ENCODE assay signal across 10 cellular contexts in genomic region chr3:32146669-32147315, GRCh38. TPM values are rescaled to one million over a fixed set of nuclear protein-coding genes. Genes with fewer than 3 reads are reported as not detected.
DNase-seq lines count a peak whose midpoint lies in the region; ATAC-seq and TF ChIP-seq lines count a peak whose summit lies in the region.
"Had no signal": no experiment of that assay in that cellular context is flagged by ENCODE, and none has a peak within 500 bp of the region (broad histone marks: within the 10 kb centered on the region; RNA-seq: fewer than 3 reads in every experiment).

No MANE protein-coding gene starts in this region.

- H3K27ac ChIP-seq in caudate nucleus (ENCODE audit: low read depth, low read length), result peak overlapping the region; percentile 52
- no peak overlapping the region for H3K27ac ChIP-seq in trophoblast cell (ENCODE audit: low read depth, low read length)
- H3K27ac ChIP-seq: KMS-11 had no signal

- peaks cover 2% of the 10 kb centered on the region for H3K79me1 ChIP-seq in trophoblast cell (ENCODE audit: low read length)

- TF ChIP-seq POLR2A in NB4 (IDR thresholded peaks at IDR 0.05; ENCODE audit: extremely low read depth, insufficient read length), result no peak

- H2BK120ac ChIP-seq in trophoblast cell (ENCODE audit: insufficient read depth, low read length, poor library complexity), result no peak overlapping the region

- no peak overlapping the region for H2AK5ac ChIP-seq in trophoblast cell (ENCODE audit: low read length)

- no peak overlapping the region for H3K4me2 ChIP-seq in trophoblast cell (ENCODE audit: low read length)
- H3K4me2 ChIP-seq: KMS-11 had no signal

- H3K14ac ChIP-seq in trophoblast cell (ENCODE audit: low read length), result no peak overlapping the region

- no peaks in the 10 kb centered on the region for H3K36me3 ChIP-seq in trophoblast cell (ENCODE audit: control insufficient read depth in 1 of 2, insufficient read depth in 2 of 2, low read length in 2 of 2)

- no peaks in the 10 kb centered on the region for H3K27me3 ChIP-seq in trophoblast cell (ENCODE audit: insufficient read depth, low read length)

- H4K8ac ChIP-seq in trophoblast cell (ENCODE audit: low read depth, low read length), result peak overlapping the region; percentile 83

- H2BK12ac ChIP-seq in trophoblast cell (ENCODE audit: low read length), result peak overlapping the region; percentile 38

- H3K4me1 ChIP-seq in trophoblast cell (ENCODE audit: control insufficient read depth in 1 of 2, insufficient read depth in 2 of 2, low read length in 2 of 2), result peaks cover 6 to 13% of the 10 kb centered on the region in 2 experiments

- H4K91ac ChIP-seq in trophoblast cell (ENCODE audit: low read depth, low read length), result no peak overlapping the region

- intact Hi-C loops in left colon (cut with DNase I, micrococcal nuclease), result no loop called here

- H3K79me2 ChIP-seq in trophoblast cell (ENCODE audit: control insufficient read depth, insufficient read depth, low read length, poor library complexity), result no peaks in the 10 kb centered on the region

- H3K9me3 ChIP-seq in trophoblast cell (ENCODE audit: insufficient read depth, low read depth, low read length), result no peaks in the 10 kb centered on the region

- DNase-seq in NB4 (ENCODE audit: low read depth) (peak; percentile 73), caudate nucleus (lab: John Stamatoyannopoulos, UW) (peak in 33 of 61 donors; percentile 2 to 59 (median 16)), trophoblast cell (peak; percentile 49 to 96), left colon (no peak), GOT3 (lab: John Stamatoyannopoulos, UW) (no peak)
- DNase-seq: NCI-H524 had no signal

- H2BK5ac ChIP-seq in trophoblast cell (ENCODE audit: low read depth, low read length, poor library complexity), result no peak overlapping the region

- no peak overlapping the region for H3K4me3 ChIP-seq in NB4 (ENCODE audit: low read depth, low read length)
- no peak overlapping the region for H3K4me3 ChIP-seq in trophoblast cell (ENCODE audit: low read depth, low read length)

- H4K12ac ChIP-seq in trophoblast cell (ENCODE audit: low read depth, low read length), result no peak overlapping the region

- no CpG with 5 or more reads among the region's 7 CpGs for WGBS in trophoblast cell (ENCODE audit: extremely low coverage, insufficient coverage, insufficient read length)

- ATAC-seq in GM18502 (IDR thresholded peaks at IDR 0.05; ENCODE audit: poor library complexity, unreplicated experiment) (peak; percentile 61), HG03025 (IDR thresholded peaks at IDR 0.05; ENCODE audit: low FRiP score, unreplicated experiment) (no peak), left colon (no peak), HG03354 (IDR thresholded peaks at IDR 0.05; ENCODE audit: poor library complexity, severe bottlenecking, unreplicated experiment) (no peak)

- no peak overlapping the region for H3K4ac ChIP-seq in trophoblast cell (ENCODE audit: low read depth, low read length)

- H3K23ac ChIP-seq in trophoblast cell (ENCODE audit: low read length), result no peak overlapping the region

- H3K18ac ChIP-seq in trophoblast cell (ENCODE audit: low read length), result no peak overlapping the region

- H2AFZ ChIP-seq in trophoblast cell (ENCODE audit: insufficient read depth, low read length, poor library complexity), result no peak overlapping the region

- H3K9ac ChIP-seq in trophoblast cell (ENCODE audit: low read length), result no peak overlapping the region
- H3K9ac ChIP-seq: KMS-11 had no signal

- no peak for TF ChIP-seq CTCF in NB4 (IDR thresholded peaks at IDR 0.05; ENCODE audit: low read depth, low read length)

RNA-seq across cellular contexts. Expression of gene GPD1L, which starts 40.4 kb away (rescaled TPM):
- polyA plus RNA-seq in trophoblast cell (2013), result 1.6 and 1.7 TPM in 2 replicates
- 10 to 100 TPM; 91.1 to 93.1 TPM for total RNA-seq in left colon

Comparison
In these comparisons a context has a peak if more than half of its experiments do, and no peak if none do; other contexts are left out.
1. DNase-seq: peak in NB4 (single experiment), caudate nucleus (33 of 61) and trophoblast cell (2 of 2); none in left colon (0 of 2) and GOT3 (single experiment).